ENCODE assay signal across 8 cellular contexts in genomic region chr3:50617096-50617791, GRCh38. TPM values are rescaled to one million over a fixed set of nuclear protein-coding genes. Genes with fewer than 3 reads are reported as not detected.
DNase-seq lines count a peak whose midpoint lies in the region; ATAC-seq, FAIRE-seq and TF ChIP-seq lines count a peak whose summit lies in the region.

MAPKAPK3 (plus strand) TSS chr3:50617151; CDS start chr3:50617566, 415 bp downstream.

- H3K4me3 Mint-ChIP-seq in CD4-positive, alpha-beta T cell, result peak within 1 kb of the TSS; percentile 92
- peak within 1 kb of the TSS; percentile 93 for H3K4me3 Mint-ChIP-seq in T-helper 2 cell treated with Interferon-gamma antibody and Interleukin-4, amounts not matched to agents 5 μg/mL and 100 μg/mL, for 36 hours
- H3K4me3 Mint-ChIP-seq in naive B cell, result peak within 1 kb of the TSS; percentile 90 to 98 (median 96)

- no peaks in the 10 kb centered on the region for H3K27me3 Mint-ChIP-seq in CD4-positive, alpha-beta T cell
- no peaks in the 10 kb centered on the region for H3K27me3 Mint-ChIP-seq in T-helper 2 cell treated with Interferon-gamma antibody and Interleukin-4, amounts not matched to agents 5 μg/mL and 100 μg/mL, for 36 hours (ENCODE audit: low read depth)
- no peaks in the 10 kb centered on the region for H3K27me3 Mint-ChIP-seq in naive B cell

- peak; percentile 21 for FAIRE-seq in GM19239 (lab: Jason Lieb, UNC)

- ATAC-seq in CD4-positive, alpha-beta T cell (ENCODE audit: poor library complexity), result peak; percentile 4
- peak; percentile 7 for ATAC-seq in HG03520 (IDR thresholded peaks at IDR 0.05; ENCODE audit: unreplicated experiment)
- peak; percentile 20 to 30 for ATAC-seq in naive B cell (ENCODE audit: low read depth in 2 of 2)

- no peaks in the 10 kb centered on the region for H3K27me3 ChIP-seq in CD4-positive, alpha-beta T cell (ENCODE audit: control insufficient read depth, insufficient read depth, low read length)

- peaks cover 3% of the 10 kb centered on the region for H3K36me3 Mint-ChIP-seq in CD4-positive, alpha-beta T cell (ENCODE audit: low read depth)
- H3K36me3 Mint-ChIP-seq in T-helper 2 cell treated with Interferon-gamma antibody and Interleukin-4, amounts not matched to agents 5 μg/mL and 100 μg/mL, for 36 hours (ENCODE audit: low read depth), result peaks cover 49% of the 10 kb centered on the region
- no peaks in the 10 kb centered on the region for H3K36me3 Mint-ChIP-seq in naive B cell

- H3K27ac ChIP-seq in CD4-positive, alpha-beta T cell (ENCODE audit: low read depth, low read length), result peak within 1 kb of the TSS; percentile 73

- POLR2A ChIA-PET in CD4-positive, alpha-beta T cell (lab: Charles Lee), result interaction anchor here (0.6 to 20.8 kb wide), 18 partner anchors 9 to 883 kb away, joined by 3 to 446 read pairs (median 5); partner anchors contain the start of genes C3orf18, CYB561D2, DCAF1 and HEMK1

- in situ Hi-C loops in endometrial microvascular endothelial cells (cut with HindIII; ENCODE audit: inconsistent ontology term, low pct_unique_long_range_greater_than_20kb, low sequenced_read_pairs), result loop anchor here (25.0 kb wide), 1 partner anchor 770 kb away; the partner anchor contains the start of genes MANF and RBM15B

- peaks cover 64% of the 10 kb centered on the region for H3K4me1 Mint-ChIP-seq in CD4-positive, alpha-beta T cell (ENCODE audit: low read depth)
- H3K4me1 Mint-ChIP-seq in T-helper 2 cell treated with Interferon-gamma antibody and Interleukin-4, amounts not matched to agents 5 μg/mL and 100 μg/mL, for 36 hours (ENCODE audit: low read depth), result peaks cover 60% of the 10 kb centered on the region
- H3K4me1 Mint-ChIP-seq in naive B cell, result peaks cover 38 to 63% (median 61%) of the 10 kb centered on the region in 3 donors

- CTCF ChIA-PET in CD4-positive, alpha-beta T cell (lab: Charles Lee), result interaction anchor here (0.6 to 9.7 kb wide), 16 partner anchors 15 to 1183 kb away, joined by 3 to 234 read pairs (median 6); partner anchors contain the start of genes C3orf18, HEMK1 and MANF

- no peaks in the 10 kb centered on the region for H3K9me3 Mint-ChIP-seq in CD4-positive, alpha-beta T cell
- H3K9me3 Mint-ChIP-seq in T-helper 2 cell treated with Interferon-gamma antibody and Interleukin-4, amounts not matched to agents 5 μg/mL and 100 μg/mL, for 36 hours, result no peaks in the 10 kb centered on the region
- no peaks in the 10 kb centered on the region for H3K9me3 Mint-ChIP-seq in naive B cell

- intact Hi-C loops in CD4-positive, alpha-beta T cell (cut with DNase I, micrococcal nuclease), result loop anchor here (2.0 to 10.0 kb wide), 12 partner anchors 58 to 1185 kb away; partner anchors contain the start of genes MANF (in 2 of the 2), DCAF1 (in 1 of the 2) and DOCK3 (in 1 of the 2)

- H3K9me3 ChIP-seq in CD4-positive, alpha-beta T cell (ENCODE audit: control insufficient read depth, low read length), result no peaks in the 10 kb centered on the region

- peak within 1 kb of the TSS; percentile 84 for H3K27ac Mint-ChIP-seq in CD4-positive, alpha-beta T cell
- peak within 1 kb of the TSS; percentile 88 for H3K27ac Mint-ChIP-seq in T-helper 2 cell treated with Interferon-gamma antibody and Interleukin-4, amounts not matched to agents 5 μg/mL and 100 μg/mL, for 36 hours
- peak within 1 kb of the TSS; percentile 84 to 98 (median 94) for H3K27ac Mint-ChIP-seq in naive B cell

- no peak for TF ChIP-seq CTCF in CD4-positive, alpha-beta T cell (IDR thresholded peaks at IDR 0.05)

- peak in 3 of 10 experiments; percentile 32 to 50 (median 43) for DNase-seq in CD4-positive, alpha-beta T cell
- DNase-seq in GM19239 (ENCODE audit: insufficient read length, low spot score) (no peak), naive B cell (peak; percentile 54), medulla oblongata (ENCODE audit: extremely low spot score) (no peak), NCI-H2107 (lab: John Stamatoyannopoulos, UW) (no peak)
- no peak for DNase-seq in T-helper 2 cell treated with Interferon-gamma antibody and Interleukin-4, amounts not matched to agents 5 μg/mL and 100 μg/mL, for 36 hours (ENCODE audit: low spot score)

RNA-seq across cellular contexts. Expression of gene MAPKAPK3, which starts in this region (rescaled TPM):
- 10 to 100 TPM; 16.4 to 16.6 TPM for total RNA-seq in CD4-positive, alpha-beta T cell
- total RNA-seq in endometrial microvascular endothelial cells (ENCODE audit: inconsistent ontology term), result 39.4 TPM
- polyA plus RNA-seq in naive B cell (ENCODE audit: low read depth in 6 of 6), result 10 to 100 TPM; 14.6 to 26.8 (median 19.3) TPM
